In the genomic region with DNA sequence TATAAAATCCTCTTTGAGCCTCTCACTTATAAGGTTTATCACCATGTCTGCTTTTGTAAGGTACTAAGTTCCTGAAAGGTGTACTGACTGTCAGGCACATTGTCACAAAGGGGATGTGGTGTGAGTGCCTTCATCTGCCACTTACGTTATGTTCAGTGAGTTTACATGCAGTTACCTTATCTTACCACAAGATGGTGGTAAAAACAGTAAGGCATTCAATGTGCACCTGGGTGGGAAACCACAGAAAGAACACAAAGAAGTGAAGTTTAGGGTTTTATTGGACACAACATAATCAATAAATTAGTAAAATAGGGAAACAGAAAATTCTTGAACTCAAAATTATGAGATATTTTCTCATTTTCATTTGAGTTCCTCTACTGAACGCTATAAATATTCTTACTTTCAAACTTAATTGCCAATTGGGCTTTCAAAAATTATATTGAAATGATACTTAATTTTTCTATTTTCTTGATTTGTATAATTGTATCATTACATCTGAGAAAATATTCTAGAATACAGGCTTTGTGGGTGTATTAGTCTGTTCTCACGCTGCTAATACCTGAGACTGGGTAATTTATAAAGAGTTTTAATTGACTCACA, we compare ENCODE assay signal across 8 cellular contexts.
A peak's percentile ranks its signal among the peaks of the same experiment; 100 is the strongest.
DNase-seq lines count a peak whose midpoint lies in the region; ATAC-seq, FAIRE-seq and TF ChIP-seq lines count a peak whose summit lies in the region.
"Had no signal": no experiment of that assay in that cellular context is flagged by ENCODE, and none has a peak within 500 bp of the region (broad histone marks: within the 10 kb centered on the region; RNA-seq: fewer than 3 reads in every experiment).

No MANE protein-coding gene starts in this region.

- CTCF ChIA-PET in Panc1 (lab: Charles Lee), result no interaction called here

- no TSS peak for BruUV-seq in Panc1 (replicated peaks; lab: Mats Ljungman, UMichigan)

- no peaks in the 10 kb centered on the region for H3K4me1 Mint-ChIP-seq in nephron progenitor cell
- H3K4me1 Mint-ChIP-seq: activated naive CD4-positive, alpha-beta T cell treated with anti-CD3 and anti-CD28 coated beads, Interleukin-2, amount 50 U/mL, for 24 hours had no signal

- intact Hi-C loops in Panc1 (cut with micrococcal nuclease; ENCODE audit: unreplicated experiment), result no loop called here

- H3K27ac ChIP-seq in Panc1 (ENCODE audit: low read length), result no peak overlapping the region

- no peak overlapping the region for H3K4me3 Mint-ChIP-seq in nephron progenitor cell
- H3K4me3 Mint-ChIP-seq: activated naive CD4-positive, alpha-beta T cell treated with anti-CD3 and anti-CD28 coated beads, Interleukin-2, amount 50 U/mL, for 24 hours had no signal

- no peaks in the 10 kb centered on the region for H3K9me3 ChIP-seq in Panc1 (ENCODE audit: control insufficient read depth, insufficient read depth, low read depth, low read length)

- peak; percentile 59 for TF ChIP-seq CTCF in GM12865 (IDR thresholded peaks at IDR 0.05; ENCODE audit: insufficient read depth, low read depth, low read length, missing control alignments)
- TF ChIP-seq CTCF in Panc1 (IDR thresholded peaks at IDR 0.05), result peak; percentile 62; the same call in 1 of the 2 replicates
- TF ChIP-seq CTCF in epithelial cell of esophagus (IDR thresholded peaks at IDR 0.05; ENCODE audit: insufficient read depth, low read depth, low read length, missing control alignments), result peak; percentile 91
- TF ChIP-seq CTCF in nephron progenitor cell (IDR thresholded peaks at IDR 0.05), result peak; percentile 79

- in situ Hi-C loops in Panc1 (cut with HindIII; ENCODE audit: low pct_unique_long_range_greater_than_20kb, low sequenced_read_pairs), result no loop called here

- no peaks in the 10 kb centered on the region for H3K36me3 Mint-ChIP-seq in nephron progenitor cell (ENCODE audit: low read depth)
- H3K36me3 Mint-ChIP-seq: activated naive CD4-positive, alpha-beta T cell treated with anti-CD3 and anti-CD28 coated beads, Interleukin-2, amount 50 U/mL, for 24 hours had no signal

- FAIRE-seq in HTR-8/SVneo (lab: Jason Lieb, UNC), result peak; percentile 69

- H3K27ac Mint-ChIP-seq in nephron progenitor cell, result no peak overlapping the region
- H3K27ac Mint-ChIP-seq: activated naive CD4-positive, alpha-beta T cell treated with anti-CD3 and anti-CD28 coated beads, Interleukin-2, amount 50 U/mL, for 24 hours had no signal

- ATAC-seq in GM21576 (IDR thresholded peaks at IDR 0.05; ENCODE audit: unreplicated experiment) (peak; percentile 90), Panc1 (no peak)

- POLR2A ChIA-PET in Panc1 (lab: Charles Lee), result no interaction called here

- H3K9me3 Mint-ChIP-seq in nephron progenitor cell, result peaks cover 10% of the 10 kb centered on the region
- H3K9me3 Mint-ChIP-seq: activated naive CD4-positive, alpha-beta T cell treated with anti-CD3 and anti-CD28 coated beads, Interleukin-2, amount 50 U/mL, for 24 hours had no signal

- no peaks in the 10 kb centered on the region for H3K27me3 ChIP-seq in Panc1 (ENCODE audit: control insufficient read depth, insufficient read depth, low read length)

- no peak overlapping the region for H3K4me3 ChIP-seq in GM12865 (ENCODE audit: low read depth, low read length)
- H3K4me3 ChIP-seq in Panc1 (ENCODE audit: low read depth in 2 of 2, low read length in 2 of 2), result no peak overlapping the region
- no peak overlapping the region for H3K4me3 ChIP-seq in epithelial cell of esophagus (ENCODE audit: low read length)

- H3K27me3 Mint-ChIP-seq in nephron progenitor cell (ENCODE audit: low read depth, poor library complexity), result peaks cover 4% of the 10 kb centered on the region
- H3K27me3 Mint-ChIP-seq: activated naive CD4-positive, alpha-beta T cell treated with anti-CD3 and anti-CD28 coated beads, Interleukin-2, amount 50 U/mL, for 24 hours had no signal

- DNase-seq in GM12865 (ENCODE audit: low read depth) (peak; percentile 46), HTR-8/SVneo (ENCODE audit: insufficient read length, low spot score) (peak; percentile 46), Panc1 (ENCODE audit: low read depth, low spot score) (peak; percentile 32), epithelial cell of esophagus (ENCODE audit: low read depth) (peak; percentile 58), nephron progenitor cell (peak; percentile 16), activated T-cell treated with anti-CD3 and anti-CD28 coated beads for 4 hours (no peak)

- H3K36me3 ChIP-seq in Panc1 (ENCODE audit: control insufficient read depth, insufficient read depth, low read length), result no peaks in the 10 kb centered on the region

- no peaks in the 10 kb centered on the region for H3K4me1 ChIP-seq in Panc1 (ENCODE audit: control insufficient read depth, insufficient read depth, low read length)
